ENCODE assay signal across 10 cellular contexts in genomic region chr5:79829260-79829659, GRCh38.
DNase-seq lines count a peak whose midpoint lies in the region; ATAC-seq, FAIRE-seq and TF ChIP-seq lines count a peak whose summit lies in the region.
"Had no signal": no experiment of that assay in that cellular context is flagged by ENCODE, and none has a peak within 500 bp of the region (broad histone marks: within the 10 kb centered on the region; RNA-seq: fewer than 3 reads in every experiment).

No MANE protein-coding gene starts in this region.

- H3K27ac Mint-ChIP-seq in HFFc6 (no peak overlapping the region), astrocyte (ENCODE audit: unreplicated experiment) (no peak overlapping the region)
- H3K27ac Mint-ChIP-seq: activated naive CD8-positive, alpha-beta T cell treated with anti-CD3 and anti-CD28 coated beads, Interleukin-2, amount 10 ng/mL, durations not matched to agents 7 days and 5 days had no signal

- no peaks in the 10 kb centered on the region for H3K36me3 Mint-ChIP-seq in HFFc6 (ENCODE audit: low read depth)
- peaks cover 1% of the 10 kb centered on the region for H3K36me3 Mint-ChIP-seq in astrocyte (ENCODE audit: low read depth, unreplicated experiment)

- H3K79me2 ChIP-seq in astrocyte (ENCODE audit: insufficient read depth, low read length) = no peaks in the 10 kb centered on the region

- no peaks in the 10 kb centered on the region for H4K20me1 ChIP-seq in astrocyte (ENCODE audit: insufficient read depth, low read length)

- TF ChIP-seq POLR2A in right lobe of liver (IDR thresholded peaks at IDR 0.05) (no peak), prostate gland (IDR thresholded peaks at IDR 0.05) (no peak)

- DNase-seq in Daoy (ENCODE audit: low read depth) = peak; percentile 19
- DNase-seq in HFFc6 = no peak
- no peak for DNase-seq in astrocyte (ENCODE audit: low read depth)
- peak in 1 of 3 donors; percentile 8 for DNase-seq in right lobe of liver
- no peak for DNase-seq in prostate gland (ENCODE audit: low spot score)
- DNase-seq in SHP77 treated with DMSO at 0.1 percent for 48 hours (lab: John Stamatoyannopoulos, UW) = no peak
- DNase-seq: activated naive CD8-positive, alpha-beta T cell treated with anti-CD3 and anti-CD28 coated beads, Interleukin-2, amount 10 ng/mL, durations not matched to agents 7 days and 5 days; NCI-H2171 had no signal

- H3K27me3 Mint-ChIP-seq in HFFc6 (ENCODE audit: insufficient read depth) (peaks cover 18% of the 10 kb centered on the region), astrocyte (ENCODE audit: low read depth, unreplicated experiment) (peaks cover 15% of the 10 kb centered on the region)

- H3K36me3 ChIP-seq in astrocyte (ENCODE audit: insufficient read depth, low read length) (no peaks in the 10 kb centered on the region), right lobe of liver (no peaks in the 10 kb centered on the region), prostate gland (no peaks in the 10 kb centered on the region)

- no peak overlapping the region for H3K9ac ChIP-seq in astrocyte (ENCODE audit: low read length)

- H3K4me1 ChIP-seq in astrocyte (ENCODE audit: insufficient read depth, low read length) = no peaks in the 10 kb centered on the region
- peaks cover 0 to 6% (median 0%) of the 10 kb centered on the region in 4 donors for H3K4me1 ChIP-seq in right lobe of liver
- H3K4me1 ChIP-seq in prostate gland (replicated peaks) = no peaks in the 10 kb centered on the region

- H3K4me3 Mint-ChIP-seq in HFFc6 (no peak overlapping the region), astrocyte (ENCODE audit: unreplicated experiment) (peak overlapping the region; percentile 35)
- H3K4me3 Mint-ChIP-seq: activated naive CD8-positive, alpha-beta T cell treated with anti-CD3 and anti-CD28 coated beads, Interleukin-2, amount 10 ng/mL, durations not matched to agents 7 days and 5 days had no signal

- H3K27me3 ChIP-seq in astrocyte (ENCODE audit: insufficient read depth, low read length) = no peaks in the 10 kb centered on the region
- no peaks in the 10 kb centered on the region for H3K27me3 ChIP-seq in right lobe of liver
- no peaks in the 10 kb centered on the region for H3K27me3 ChIP-seq in prostate gland (replicated peaks; ENCODE audit: insufficient read depth)

- 28% methylated on average over 5 of the region's 9 CpGs for WGBS in right lobe of liver (ENCODE audit: insufficient coverage, low coverage, low lambda C conversion rate, missing lambda C conversion rate)
- 61% methylated on average over 9 of the region's 9 CpGs for WGBS in prostate gland

- H3K9me3 Mint-ChIP-seq in HFFc6 = no peaks in the 10 kb centered on the region
- peaks cover 7% of the 10 kb centered on the region for H3K9me3 Mint-ChIP-seq in astrocyte (ENCODE audit: unreplicated experiment)
- H3K9me3 Mint-ChIP-seq: activated naive CD8-positive, alpha-beta T cell treated with anti-CD3 and anti-CD28 coated beads, Interleukin-2, amount 10 ng/mL, durations not matched to agents 7 days and 5 days had no signal

- ATAC-seq in right lobe of liver (peak in 3 of 4 donors; percentile 38 to 48 (median 40)), GM19395 (IDR thresholded peaks at IDR 0.05; ENCODE audit: unreplicated experiment) (no peak), GM19397 (IDR thresholded peaks at IDR 0.05; ENCODE audit: unreplicated experiment) (no peak)

- FAIRE-seq in astrocyte (lab: Jason Lieb, UNC) = no peak

- no peak overlapping the region for H3K4me2 ChIP-seq in astrocyte (ENCODE audit: low read length)

- H3K27ac ChIP-seq in astrocyte (ENCODE audit: low read depth, low read length) (no peak overlapping the region), right lobe of liver (no peak overlapping the region), prostate gland (no peak overlapping the region)

- TF ChIP-seq CTCF in HFFc6 (IDR thresholded peaks at IDR 0.05) = peak; percentile 51
- peak; percentile 5 for TF ChIP-seq CTCF in astrocyte (IDR thresholded peaks at IDR 0.05; ENCODE audit: insufficient read depth, low read depth, low read length)
- TF ChIP-seq CTCF in right lobe of liver (IDR thresholded peaks at IDR 0.05) = peak in 1 of 4 donors; percentile 14
- TF ChIP-seq CTCF in prostate gland (IDR thresholded peaks at IDR 0.05) = no peak

- peaks cover 11% of the 10 kb centered on the region; the same call in 1 of the 2 replicates for H3K4me1 Mint-ChIP-seq in HFFc6 (ENCODE audit: low read depth)
- no peaks in the 10 kb centered on the region for H3K4me1 Mint-ChIP-seq in astrocyte (ENCODE audit: low read depth, unreplicated experiment)
- H3K4me1 Mint-ChIP-seq: activated naive CD8-positive, alpha-beta T cell treated with anti-CD3 and anti-CD28 coated beads, Interleukin-2, amount 10 ng/mL, durations not matched to agents 7 days and 5 days had no signal

- H3K4me3 ChIP-seq in astrocyte (ENCODE audit: insufficient read depth, low read depth, low read length) = no peak overlapping the region
- H3K4me3 ChIP-seq in right lobe of liver = no peak overlapping the region
- no peak overlapping the region for H3K4me3 ChIP-seq in prostate gland

- H3K9me3 ChIP-seq in astrocyte (ENCODE audit: insufficient read depth, low read depth, low read length) (no peaks in the 10 kb centered on the region), right lobe of liver (no peaks in the 10 kb centered on the region), prostate gland (no peaks in the 10 kb centered on the region)

- intact Hi-C loops in right lobe of liver (cut with DNase I) (no loop called here), prostate gland (cut with DNase I) (no loop called here)

- H2AFZ ChIP-seq in astrocyte (ENCODE audit: low read depth, low read length) = no peak overlapping the region

Comparison
In these comparisons a context has a peak if more than half of its experiments do, and no peak if none do; other contexts are left out.
1. CTCF ChIP-seq: peak in HFFc6 (single experiment) and astrocyte (single experiment); none in prostate gland (0 of 4).
2. ATAC-seq: peak in right lobe of liver (3 of 4); none in GM19395 (single experiment) and GM19397 (single experiment).